Comparison of ENCODE assay signal across 24 cellular contexts in the genomic region with DNA sequence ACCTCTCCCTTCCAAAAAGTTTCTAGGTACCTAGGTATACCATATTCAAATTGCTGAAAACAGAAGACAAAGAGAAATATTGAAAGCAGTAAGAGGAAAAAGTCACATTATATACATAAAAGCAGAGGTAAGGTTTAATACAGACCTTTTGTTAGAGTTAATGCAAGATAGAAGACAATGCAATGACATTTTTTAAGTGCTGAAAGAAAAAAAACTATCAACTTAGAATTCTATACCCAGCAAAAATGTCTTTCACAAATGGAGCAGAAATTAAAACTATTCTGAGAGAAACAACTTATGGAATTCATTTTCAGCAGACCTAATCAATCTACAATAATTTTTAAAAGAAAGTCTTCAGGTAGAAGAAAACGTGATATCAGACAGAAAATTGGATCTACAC.
"Had no signal": no experiment of that assay in that cellular context is flagged by ENCODE, and none has a peak within 500 bp of the region (broad histone marks: within the 10 kb centered on the region; RNA-seq: fewer than 3 reads in every experiment).

No MANE protein-coding gene starts in this region.

- H3K27ac ChIP-seq: coronary artery, dorsolateral prefrontal cortex, gastrocnemius medialis, heart right ventricle, left lung, lower lobe of right lung had no signal

- DNase-seq: dermis blood vessel endothelial cell; dorsolateral prefrontal cortex; effector CD4-positive, alpha-beta T cell; effector memory CD4-positive, alpha-beta T cell; esophagus squamous epithelium; foreskin fibroblast; foreskin melanocyte; gastrocnemius medialis; glutamatergic neuron; head of caudate nucleus; heart right ventricle; hippocampal formation; left cardiac atrium; left lung; left ventricle myocardium superior; lower lobe of right lung; mesenchymal stem cell; mucosa of descending colon; naive B cell; naive thymus-derived CD8-positive, alpha-beta T cell had no signal

- H3K4me1 ChIP-seq: gastrocnemius medialis, left lung, lower lobe of right lung had no signal

- H3K27me3 ChIP-seq: dorsolateral prefrontal cortex, esophagus squamous epithelium, gastrocnemius medialis, heart right ventricle, left lung had no signal

- ATAC-seq: gastrocnemius medialis; heart right ventricle; left cardiac atrium; left lung; left ventricle myocardium superior; lower lobe of right lung; mucosa of descending colon; naive thymus-derived CD8-positive, alpha-beta T cell had no signal

- FAIRE-seq: endothelial cell of umbilical vein, islet of Langerhans, keratinocyte had no signal

- H3K4me3 ChIP-seq: coronary artery, dorsolateral prefrontal cortex, esophagus squamous epithelium, gastrocnemius medialis, heart right ventricle, left lung, lower lobe of right lung, mucosa of descending colon had no signal

- H3K36me3 ChIP-seq: esophagus squamous epithelium, gastrocnemius medialis, heart right ventricle, left lung, lower lobe of right lung had no signal

- H3K9me3 ChIP-seq: gastrocnemius medialis had no signal
